In genomic region chr4:4348585-4348984, GRCh38 we compare ENCODE assay signal across 1 cellular context.
TF ChIP-seq lines count a peak whose summit lies in the region.

No MANE protein-coding gene starts in this region.

TF ChIP-seq in A549, 52 proteins besides CTCF, POLR2A, EP300 and RAD21:
- TF ChIP-seq MAFK (IDR thresholded peaks at IDR 0.05; ENCODE audit: partially characterized antibody) = peak; percentile 18
